In genomic region chr16:81780350-81780749, GRCh38 we compare ENCODE assay signal across 11 cellular contexts. TPM values are rescaled to one million over a fixed set of nuclear protein-coding genes. Genes with fewer than 3 reads are reported as not detected.
DNase-seq lines count a peak whose midpoint lies in the region; ATAC-seq, FAIRE-seq and TF ChIP-seq lines count a peak whose summit lies in the region.
"Had no signal": no experiment of that assay in that cellular context is flagged by ENCODE, and none has a peak within 500 bp of the region (broad histone marks: within the 10 kb centered on the region; RNA-seq: fewer than 3 reads in every experiment).

No MANE protein-coding gene starts in this region.

- H3K27me3 ChIP-seq in MM.1S (replicated peaks; ENCODE audit: insufficient read depth, low read length) (no peaks in the 10 kb centered on the region), duodenal mucosa (ENCODE audit: control insufficient read depth in 1 of 2, insufficient read depth in 2 of 2, low read length in 2 of 2) (no peaks in the 10 kb centered on the region), psoas muscle (ENCODE audit: insufficient read depth in 3 of 3, low read length in 2 of 3) (peaks cover 0 to 29% (median 12%) of the 10 kb centered on the region in 3 donors)

- H3K4me3 ChIP-seq in GM08714 (ENCODE audit: low read length) = peak overlapping the region; percentile 83; the same call in 1 of the 2 replicates
- H3K4me3 ChIP-seq in MM.1S (ENCODE audit: low read length) = peak overlapping the region; percentile 70
- peak overlapping the region; percentile 80 to 86 for H3K4me3 ChIP-seq in duodenal mucosa (ENCODE audit: low read depth in 1 of 2, low read length in 2 of 2)
- peak overlapping the region; percentile 65 for H3K4me3 ChIP-seq in psoas muscle

- no peak for ATAC-seq in psoas muscle

- H3K9ac ChIP-seq in MM.1S (ENCODE audit: low read length) = no peak overlapping the region
- H3K9ac ChIP-seq in duodenal mucosa (ENCODE audit: low read depth in 1 of 2, low read length in 2 of 2) = peak overlapping the region; percentile 73 to 74

- peaks cover 26% of the 10 kb centered on the region for H3K79me2 ChIP-seq in MM.1S (ENCODE audit: low read length)

- FAIRE-seq in frontal cortex (lab: Jason Lieb, UNC) = no peak
- FAIRE-seq: TTC549 had no signal

- H2AFZ ChIP-seq in MM.1S (ENCODE audit: low read length) = no peak overlapping the region

- no peaks in the 10 kb centered on the region for H3F3A ChIP-seq in MM.1S (ENCODE audit: insufficient read depth, low read length)

- intact Hi-C loops in psoas muscle (cut with DNase I) = no loop called here

- DNase-seq in MM.1S (no peak), psoas muscle (no peak), kidney tubule cell (ENCODE audit: low spot score) (no peak), frontal cortex (ENCODE audit: low spot score in 2 of 2) (no peak)
- no peak for DNase-seq in activated CD4-positive, CD25-positive, alpha-beta regulatory T cell treated with anti-CD3 and anti-CD28 coated beads, Interleukin-2, amount 50 U/mL, for 72 hours
- DNase-seq: stimulated activated CD4-positive, alpha-beta T cell treated with anti-CD3 and anti-CD28 coated beads, Interleukin-4, amount 100 ng/mL, for 24 hours had no signal

- TF ChIP-seq CTCF in MM.1S (IDR thresholded peaks at IDR 0.05; ENCODE audit: low read length) (no peak), psoas muscle (IDR thresholded peaks at IDR 0.05) (no peak)

- peak overlapping the region; percentile 83 for H3K4me2 ChIP-seq in MM.1S (ENCODE audit: low read depth, low read length)

- no peak overlapping the region for H3K27ac ChIP-seq in MM.1S (ENCODE audit: low read length)
- H3K27ac ChIP-seq in duodenal mucosa (ENCODE audit: low read depth, low read length) = no peak overlapping the region
- H3K27ac ChIP-seq in psoas muscle = no peak overlapping the region
- H3K27ac ChIP-seq: ascending aorta had no signal

- WGBS in psoas muscle, 3 donors = 66 to 72% (median 70%) methylated on average over 8 of the region's 8 CpGs

- H3K9me2 ChIP-seq in MM.1S (replicated peaks; ENCODE audit: insufficient read depth, low read length) = no peaks in the 10 kb centered on the region

- H4K20me1 ChIP-seq in MM.1S (ENCODE audit: insufficient read depth, low read length) = no peaks in the 10 kb centered on the region

- H3K9me3 ChIP-seq in MM.1S (replicated peaks; ENCODE audit: insufficient read depth, low read length) = no peaks in the 10 kb centered on the region
- no peaks in the 10 kb centered on the region for H3K9me3 ChIP-seq in duodenal mucosa (ENCODE audit: control insufficient read depth in 1 of 2, low read length in 2 of 2)
- no peaks in the 10 kb centered on the region for H3K9me3 ChIP-seq in psoas muscle
- H3K9me3 ChIP-seq: ascending aorta, mucosa of descending colon had no signal

- H3K36me3 ChIP-seq in MM.1S (replicated peaks; ENCODE audit: insufficient read depth, low read length) (no peaks in the 10 kb centered on the region), duodenal mucosa (ENCODE audit: control insufficient read depth in 1 of 2, insufficient read depth in 2 of 2, low read length in 2 of 2) (no peaks in the 10 kb centered on the region), psoas muscle (ENCODE audit: insufficient read depth in 1 of 2, low read depth in 1 of 2) (no peaks in the 10 kb centered on the region)
- H3K36me3 ChIP-seq: ascending aorta had no signal

- H3K4me1 ChIP-seq in MM.1S (ENCODE audit: low read length) (no peaks in the 10 kb centered on the region), duodenal mucosa (ENCODE audit: control insufficient read depth in 1 of 2, insufficient read depth in 2 of 2, low read length in 2 of 2) (peaks cover 27 to 38% of the 10 kb centered on the region in 2 donors), psoas muscle (no peaks in the 10 kb centered on the region)
- H3K4me1 ChIP-seq: ascending aorta had no signal

RNA-seq across cellular contexts. Expression of gene PLCG2, which starts 1.3 kb away (rescaled TPM):
- total RNA-seq in psoas muscle = 1 to 10 TPM; 2.5 to 4.8 (median 3.0) TPM
- 1 to 10 TPM in 2 of 3 donors, under 1 TPM in 1; 0.96 to 1.2 (median 1.1) TPM for polyA plus RNA-seq in psoas muscle
- 1.2 TPM for total RNA-seq in frontal cortex
